ENCODE assay signal across 11 cellular contexts in the genomic region with DNA sequence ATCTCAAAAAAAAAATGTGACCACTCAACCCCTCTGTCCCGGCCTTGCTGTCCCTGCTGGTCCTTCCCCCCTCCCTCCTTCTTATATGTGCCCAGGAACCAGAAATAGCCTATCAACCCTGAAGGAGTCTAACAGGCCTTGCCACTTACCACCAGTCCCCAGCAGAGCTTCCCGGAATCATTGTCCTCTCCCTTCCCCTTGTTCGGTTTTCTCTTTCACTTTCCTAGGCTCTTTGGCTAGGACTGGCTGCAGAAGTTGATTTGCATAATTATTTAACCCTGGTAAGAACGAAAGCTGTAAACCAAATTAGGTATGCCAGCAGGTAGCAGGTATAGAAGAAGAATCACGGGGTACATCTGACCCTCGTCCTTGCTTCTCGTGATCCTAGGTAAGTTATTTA.
DNase-seq lines count a peak whose midpoint lies in the region; ATAC-seq, FAIRE-seq and TF ChIP-seq lines count a peak whose summit lies in the region.
"Had no signal": no experiment of that assay in that cellular context is flagged by ENCODE, and none has a peak within 500 bp of the region (broad histone marks: within the 10 kb centered on the region; RNA-seq: fewer than 3 reads in every experiment).

No MANE protein-coding gene starts in this region.

- H3K36me3 ChIP-seq in H1 (ENCODE audit: control insufficient read depth in 2 of 4, insufficient read depth in 4 of 4, low read length in 3 of 4) (no peaks in the 10 kb centered on the region), testis (ENCODE audit: low read depth, missing control alignments) (no peaks in the 10 kb centered on the region), ovary (no peaks in the 10 kb centered on the region)
- H3K36me3 ChIP-seq: BLaER1 had no signal

- H2AK5ac ChIP-seq in H1 (ENCODE audit: low read depth, low read length), result 0 out of 2 replicates have a peak overlapping the region, but pooled peaks have one; percentile 49

- CTCF ChIA-PET in H1 (lab: Charles Lee; ENCODE audit: partially characterized antibody), result interaction anchor here (1.4 to 1.7 kb wide), 2 partner anchors 10 to 56 kb away, joined by 5 to 6 read pairs; no protein-coding TSS in a partner anchor

- ATAC-seq in GM18498 (IDR thresholded peaks at IDR 0.05; ENCODE audit: unreplicated experiment) (peak; percentile 97), GM21390 (IDR thresholded peaks at IDR 0.05; ENCODE audit: unreplicated experiment) (peak; percentile 94), HG03103 (IDR thresholded peaks at IDR 0.05; ENCODE audit: low read depth, unreplicated experiment) (peak; percentile 85)

- no peak overlapping the region for H3K4me2 ChIP-seq in H1 (ENCODE audit: insufficient read depth in 1 of 2, low read depth in 2 of 2, low read length in 2 of 2)
- H3K4me2 ChIP-seq: BLaER1 had no signal

- H3K18ac ChIP-seq in H1 (ENCODE audit: extremely low read depth, low read length), result no peak overlapping the region

- H3K27ac ChIP-seq in H1 (ENCODE audit: low read depth, low read length), result no peak overlapping the region
- H3K27ac ChIP-seq in testis, result no peak overlapping the region
- no peak overlapping the region for H3K27ac ChIP-seq in ovary
- H3K27ac ChIP-seq: BLaER1 had no signal

- H2BK20ac ChIP-seq in H1 (ENCODE audit: low read length), result no peak overlapping the region

- H3K4ac ChIP-seq in H1 (replicated peaks; ENCODE audit: insufficient read length, low read depth, low read length), result no peak overlapping the region

- no peak overlapping the region for H4K91ac ChIP-seq in H1 (replicated peaks; ENCODE audit: insufficient read length, low read length)

- H3K9ac ChIP-seq in H1 (replicated peaks in 1 of 4; ENCODE audit: extremely low read depth in 1 of 4, low read depth in 3 of 4, low read length in 3 of 4), result no peak overlapping the region
- H3K9ac ChIP-seq: BLaER1 had no signal

- no peak for DNase-seq in H1 (ENCODE audit: low read depth in 1 of 2, low spot score in 2 of 2)
- no peak for DNase-seq in testis
- no peak for DNase-seq in T1000 (lab: John Stamatoyannopoulos, UW)
- no peak for DNase-seq in HPDE6-E6E7 (ENCODE audit: extremely low spot score)
- no peak for DNase-seq in ovary
- DNase-seq: activated naive CD4-positive, alpha-beta T cell treated with anti-CD3 and anti-CD28 coated beads, Interleukin-2, amount 50 U/mL, for 16 hours; stimulated activated CD4-positive, alpha-beta T cell treated with anti-CD3 and anti-CD28 coated beads, Interleukin-2, amount 100 ng/mL, for 48 hours had no signal

- H3K4me3 ChIP-seq in H1 (ENCODE audit: extremely low read depth in 1 of 4, insufficient read depth in 2 of 4, low read depth in 3 of 4, low read length in 4 of 4), result no peak overlapping the region
- no peak overlapping the region for H3K4me3 ChIP-seq in testis
- no peak overlapping the region for H3K4me3 ChIP-seq in ovary
- H3K4me3 ChIP-seq: BLaER1 had no signal

- H3K79me2 ChIP-seq in H1 (ENCODE audit: control insufficient read depth in 1 of 2, insufficient read depth in 2 of 2, low read length in 2 of 2), result no peaks in the 10 kb centered on the region

- TF ChIP-seq RAD21 in H1 (IDR thresholded peaks at IDR 0.05 in 1 of 2, conservative IDR thresholded peaks at IDR 0.05 in 1 of 2; ENCODE audit: low read depth in 2 of 2, low read length in 2 of 2), result no peak

- no peak overlapping the region for H3K56ac ChIP-seq in H1 (replicated peaks; ENCODE audit: insufficient read length, low read depth, low read length)

- H4K5ac ChIP-seq in H1 (ENCODE audit: insufficient read length, low read depth, low read length), result no peak overlapping the region

- no peak overlapping the region for H2AFZ ChIP-seq in H1 (ENCODE audit: low read length)

- no peak overlapping the region for H2BK120ac ChIP-seq in H1 (replicated peaks; ENCODE audit: low read depth, low read length)

- no peak overlapping the region for H4K8ac ChIP-seq in H1 (ENCODE audit: extremely low read depth, insufficient read depth, low read length)

- TF ChIP-seq POLR2A in H1 (IDR thresholded peaks at IDR 0.05; ENCODE audit: control extremely low read depth in 1 of 2, low read depth in 2 of 2, low read length in 2 of 2) (no peak), testis (IDR thresholded peaks at IDR 0.05) (no peak), ovary (IDR thresholded peaks at IDR 0.05) (no peak)

- peaks cover 0 to 4% (median 2%) of the 10 kb centered on the region in 4 experiments; a peak in 5 of 7 replicates for H3K4me1 ChIP-seq in H1 (replicated peaks in 1 of 4; ENCODE audit: control insufficient read depth in 3 of 4, insufficient read depth in 4 of 4, low read length in 3 of 4)
- H3K4me1 ChIP-seq in testis, result no peaks in the 10 kb centered on the region
- H3K4me1 ChIP-seq in ovary (ENCODE audit: insufficient read depth), result peaks cover 11% of the 10 kb centered on the region
- H3K4me1 ChIP-seq: BLaER1 had no signal

- 0 out of 2 replicates have a peak overlapping the region, but pooled peaks have one; percentile 30 for H2BK5ac ChIP-seq in H1 (ENCODE audit: low read depth, low read length)

- WGBS in H1 (ENCODE audit: extremely low coverage in 1 of 2, insufficient coverage in 1 of 2, insufficient read length in 1 of 2, insufficient replicate concordance in 2 of 2, low coverage in 1 of 2, low lambda C conversion rate in 2 of 2, missing lambda C conversion rate in 1 of 2), 2 experiments, result 85% methylated on average over 7 of the region's 7 CpGs; no CpG with 5 or more reads in 1 of the 2 experiments
- 90 to 92% methylated on average over 7 of the region's 7 CpGs for WGBS in testis, 2 donors
- WGBS in ovary, 3 donors, result 91 to 93% (median 92%) methylated on average over 7 of the region's 7 CpGs

- no peak overlapping the region for H2BK15ac ChIP-seq in H1 (ENCODE audit: low read length)

- no peaks in the 10 kb centered on the region for H3K27me3 ChIP-seq in H1 (replicated peaks in 1 of 4; ENCODE audit: control insufficient read depth in 3 of 4, extremely low read depth in 1 of 4, insufficient read depth in 3 of 4, low read length in 3 of 4)
- no peaks in the 10 kb centered on the region for H3K27me3 ChIP-seq in testis
- no peaks in the 10 kb centered on the region for H3K27me3 ChIP-seq in ovary
- H3K27me3 ChIP-seq: BLaER1 had no signal

- TF ChIP-seq CTCF in H1 (IDR thresholded peaks at IDR 0.05; ENCODE audit: control extremely low read depth in 1 of 3, insufficient read depth in 1 of 3, low read depth in 1 of 3, low read length in 3 of 3), result no peak
- TF ChIP-seq CTCF in testis (IDR thresholded peaks at IDR 0.05), result no peak
- TF ChIP-seq CTCF in ovary (IDR thresholded peaks at IDR 0.05), result no peak

- intact Hi-C loops in testis (cut with DNase I; ENCODE audit: low total_unique reads), result no loop called here
- intact Hi-C loops in ovary (cut with DNase I), result no loop called here

- H3K23ac ChIP-seq in H1 (ENCODE audit: insufficient read length), result no peak overlapping the region

- no peak overlapping the region for H2BK12ac ChIP-seq in H1 (ENCODE audit: low read depth, low read length)

- no peak for FAIRE-seq in H1 (lab: Jason Lieb, UNC)

- no peaks in the 10 kb centered on the region for H4K20me1 ChIP-seq in H1 (replicated peaks in 1 of 2; ENCODE audit: control insufficient read depth in 1 of 2, insufficient read depth in 2 of 2, low read length in 2 of 2)
- H4K20me1 ChIP-seq: BLaER1 had no signal

- TF ChIP-seq EP300 in H1 (IDR thresholded peaks at IDR 0.05; ENCODE audit: borderline replicate concordance in 1 of 2, low read depth in 2 of 2, low read length in 2 of 2) (no peak), ovary (IDR thresholded peaks at IDR 0.05) (no peak)

- H3K79me1 ChIP-seq in H1 (ENCODE audit: low read depth, low read length), result no peaks in the 10 kb centered on the region

- H3K14ac ChIP-seq in H1 (ENCODE audit: insufficient read length), result no peak overlapping the region

- POLR2A ChIA-PET in H1 (lab: Charles Lee; ENCODE audit: partially characterized antibody), result interaction anchor here (1.1 to 5.8 kb wide), 5 partner anchors 8 to 76 kb away, joined by 3 to 32 read pairs (median 4); a partner anchor contains a TSS

- H3K9me3 ChIP-seq in H1 (ENCODE audit: insufficient read depth in 2 of 2, low read depth in 1 of 2, low read length in 1 of 2), result no peaks in the 10 kb centered on the region
- no peaks in the 10 kb centered on the region for H3K9me3 ChIP-seq in testis
- no peaks in the 10 kb centered on the region for H3K9me3 ChIP-seq in ovary
- H3K9me3 ChIP-seq: BLaER1 had no signal

- H3K23me2 ChIP-seq in H1 (ENCODE audit: low read depth, low read length), result no peaks in the 10 kb centered on the region

TF ChIP-seq in H1, 55 proteins besides CTCF, POLR2A, EP300 and RAD21:
- TF ChIP-seq FOSL1 (IDR thresholded peaks at IDR 0.05; ENCODE audit: insufficient read depth, low read depth, low read length) (no peak), SRF (IDR thresholded peaks at IDR 0.05; ENCODE audit: low read depth, low read length) (no peak), SIRT6 (IDR thresholded peaks at IDR 0.05; ENCODE audit: low read length) (no peak), JUN (IDR thresholded peaks at IDR 0.05; ENCODE audit: low read depth, low read length) (no peak), SP2 (IDR thresholded peaks at IDR 0.05; ENCODE audit: low read length) (no peak), NRF1 (IDR thresholded peaks at IDR 0.05; ENCODE audit: low read depth, low read length) (no peak), CREB1 (IDR thresholded peaks at IDR 0.05) (no peak)
- TF ChIP-seq, protein P1, sequence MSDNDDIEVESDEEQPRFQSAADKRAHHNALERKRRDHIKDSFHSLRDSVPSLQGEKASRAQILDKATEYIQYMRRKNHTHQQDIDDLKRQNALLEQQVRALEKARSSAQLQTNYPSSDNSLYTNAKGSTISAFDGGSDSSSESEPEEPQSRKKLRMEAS (IDR thresholded peaks at IDR 0.05), result no peak
